19 cellular contexts compared by ENCODE assay signal in genomic region chr13:84088996-84089395, GRCh38.
A peak's percentile ranks its signal among the peaks of the same experiment; 100 is the strongest.
DNase-seq lines count a peak whose midpoint lies in the region; ATAC-seq, FAIRE-seq and TF ChIP-seq lines count a peak whose summit lies in the region.
"Had no signal": no experiment of that assay in that cellular context is flagged by ENCODE, and none has a peak within 500 bp of the region (broad histone marks: within the 10 kb centered on the region; RNA-seq: fewer than 3 reads in every experiment).

No MANE protein-coding gene starts in this region.

- POLR2A ChIA-PET in HepG2 (lab: Yijun Ruan, JAX) (no interaction called here), IMR-90 (lab: Charles Lee; ENCODE audit: unreplicated experiment) (no interaction called here)

- H3K9me1 ChIP-seq in IMR-90 (ENCODE audit: insufficient read depth, low read length), result no peaks in the 10 kb centered on the region

- H3K79me1 ChIP-seq in IMR-90 (ENCODE audit: low read depth in 1 of 2, low read length in 2 of 2), result no peaks in the 10 kb centered on the region

- TF ChIP-seq POLR2A in HepG2 (IDR thresholded peaks at IDR 0.05; ENCODE audit: insufficient read depth in 1 of 2, low read depth in 2 of 2, low read length in 2 of 2) (no peak), right lobe of liver (IDR thresholded peaks at IDR 0.05) (no peak), IMR-90 (IDR thresholded peaks at IDR 0.05; ENCODE audit: low read depth, low read length) (no peak), thyroid gland (IDR thresholded peaks at IDR 0.05) (no peak)

- no peak overlapping the region for H3K18ac ChIP-seq in IMR-90 (ENCODE audit: low read depth, low read length)

- TF ChIP-seq CTCF in HepG2 (CRISPR knock-in tag; IDR thresholded peaks at IDR 0.05) (no peak), right lobe of liver (IDR thresholded peaks at IDR 0.05) (no peak), IMR-90 (conservative IDR thresholded peaks at IDR 0.05; ENCODE audit: low read depth, low read length) (no peak), thyroid gland (IDR thresholded peaks at IDR 0.05) (no peak)

- H4K5ac ChIP-seq in IMR-90 (ENCODE audit: low read depth, low read length), result no peak overlapping the region

- no peak for FAIRE-seq in HepG2 (lab: Jason Lieb, UNC)
- FAIRE-seq: A549, GM12891, GM18507 had no signal

- no peaks in the 10 kb centered on the region for H3K79me2 ChIP-seq in HepG2 (ENCODE audit: insufficient read depth, low read length)

- H2BK120ac ChIP-seq in IMR-90 (ENCODE audit: low read depth, low read length), result no peak overlapping the region

- no peak overlapping the region for H3K14ac ChIP-seq in IMR-90 (replicated peaks; ENCODE audit: low read depth, low read length)

- H3K27ac ChIP-seq in HepG2 (ENCODE audit: extremely low read length, insufficient read depth, low read length) (no peak overlapping the region), right lobe of liver (no peak overlapping the region), IMR-90 (ENCODE audit: insufficient read depth, low read length) (no peak overlapping the region), thyroid gland (no peak overlapping the region)
- H3K27ac ChIP-seq: 22Rv1; A549; BLaER1 treated with 17β-estradiol and CSF1 and Interleukin-3, amounts not matched to agents 10 nM and 100 nM; C4-2B had no signal

- H3K36me3 ChIP-seq in HepG2 (replicated peaks in 1 of 2; ENCODE audit: control insufficient read depth in 1 of 2, insufficient read depth in 2 of 2, low read length in 2 of 2), result no peaks in the 10 kb centered on the region
- no peaks in the 10 kb centered on the region for H3K36me3 ChIP-seq in right lobe of liver
- H3K36me3 ChIP-seq in IMR-90 (ENCODE audit: control insufficient read depth, insufficient read depth, low read length), result no peaks in the 10 kb centered on the region
- H3K36me3 ChIP-seq in thyroid gland, result no peaks in the 10 kb centered on the region
- H3K36me3 ChIP-seq: BLaER1 treated with 17β-estradiol and CSF1 and Interleukin-3, amounts not matched to agents 10 nM and 100 nM had no signal

- H3K9me3 ChIP-seq in HepG2 (ENCODE audit: low read length) (no peaks in the 10 kb centered on the region), right lobe of liver (no peaks in the 10 kb centered on the region), IMR-90 (ENCODE audit: control insufficient read depth, insufficient read depth, low read length) (0 out of 2 replicates have a peak, but pooled peaks cover 3% of the 10 kb centered on the region), thyroid gland (no peaks in the 10 kb centered on the region)
- H3K9me3 ChIP-seq: A549, Caco-2 had no signal

- H3K4me2 ChIP-seq in HepG2 (ENCODE audit: low read depth, low read length) (no peak overlapping the region), IMR-90 (ENCODE audit: low read depth, low read length) (no peak overlapping the region)
- H3K4me2 ChIP-seq: A549; BLaER1 treated with 17β-estradiol and CSF1 and Interleukin-3, amounts not matched to agents 10 nM and 100 nM had no signal

- WGBS in HepG2 (ENCODE audit: low lambda C conversion rate), result 7% methylated on average over 1 of the region's 1 CpG
- 21% methylated on average over 1 of the region's 1 CpG for WGBS in right lobe of liver (ENCODE audit: insufficient coverage, low coverage, low lambda C conversion rate, missing lambda C conversion rate)
- WGBS in IMR-90 (ENCODE audit: extremely low coverage in 2 of 2, insufficient read length in 1 of 2), 2 experiments, result no CpG with 5 or more reads among the region's 1 CpG
- 81 to 84% methylated on average over 1 of the region's 1 CpG for WGBS in thyroid gland, 2 donors

- in situ Hi-C loops in HepG2 (cut with HindIII; ENCODE audit: extremely low pct_ligation_motif_present, low pct_unique_long_range_greater_than_20kb), result no loop called here
- in situ Hi-C loops in IMR-90 (cut with MboI; ENCODE audit: low sequenced_read_pairs), result no loop called here

- no peak overlapping the region for H2AK9ac ChIP-seq in IMR-90 (replicated peaks; ENCODE audit: low read depth, low read length, poor library complexity)

- no peak overlapping the region for H3K9ac ChIP-seq in HepG2 (ENCODE audit: insufficient read depth, low read depth, low read length)
- no peak overlapping the region for H3K9ac ChIP-seq in IMR-90 (ENCODE audit: low read depth, low read length)
- H3K9ac ChIP-seq: BLaER1 treated with 17β-estradiol and CSF1 and Interleukin-3, amounts not matched to agents 10 nM and 100 nM had no signal

- TF ChIP-seq EP300 in HepG2 (IDR thresholded peaks at IDR 0.05; ENCODE audit: low read depth in 2 of 2, low read length in 2 of 2), result no peak
- no peak for TF ChIP-seq EP300 in HepG2 (CRISPR knock-in tag; IDR thresholded peaks at IDR 0.05; ENCODE audit: borderline replicate concordance)

- no peaks in the 10 kb centered on the region for H4K20me1 ChIP-seq in HepG2 (ENCODE audit: insufficient read depth, low read length)
- no peaks in the 10 kb centered on the region for H4K20me1 ChIP-seq in IMR-90 (ENCODE audit: insufficient read depth, low read length)
- H4K20me1 ChIP-seq: BLaER1 treated with 17β-estradiol and CSF1 and Interleukin-3, amounts not matched to agents 10 nM and 100 nM had no signal

- BruUV-seq in HepG2 (replicated peaks; lab: Mats Ljungman, UMichigan) (no TSS peak), IMR-90 (replicated peaks; lab: Mats Ljungman, UMichigan) (no TSS peak)

- H3K23ac ChIP-seq in IMR-90 (ENCODE audit: low read depth, low read length), result no peak overlapping the region

- H4K8ac ChIP-seq in IMR-90 (ENCODE audit: low read depth in 2 of 2, low read length in 2 of 2), result no peak overlapping the region

- no peak overlapping the region for H2BK15ac ChIP-seq in IMR-90 (ENCODE audit: low read depth, low read length)

- DNase-seq in HepG2 (ENCODE audit: low spot score), result no peak
- no peak for DNase-seq in right lobe of liver
- DNase-seq in IMR-90, result no peak
- DNase-seq in thyroid gland, result no peak
- DNase-seq: AML-193; Caco-2; Calu3; CD4-positive, alpha-beta T cell; CD8-positive, alpha-beta T cell; DMS79 treated with DMSO at 0.1 percent for 48 hours; EL; GDM1 had no signal

- no peak overlapping the region for H4K91ac ChIP-seq in IMR-90 (ENCODE audit: insufficient read depth, low read depth, low read length)

- no peak overlapping the region for H3K4ac ChIP-seq in IMR-90 (ENCODE audit: low read depth, low read length)

- no peaks in the 10 kb centered on the region for H3K4me1 ChIP-seq in HepG2 (ENCODE audit: insufficient read depth, low read length)
- no peaks in the 10 kb centered on the region for H3K4me1 ChIP-seq in right lobe of liver
- no peaks in the 10 kb centered on the region for H3K4me1 ChIP-seq in IMR-90 (ENCODE audit: control insufficient read depth, insufficient read depth, low read length)
- no peaks in the 10 kb centered on the region for H3K4me1 ChIP-seq in thyroid gland
- H3K4me1 ChIP-seq: A549; BLaER1 treated with 17β-estradiol and CSF1 and Interleukin-3, amounts not matched to agents 10 nM and 100 nM; Caco-2 had no signal

- H3K4me3 ChIP-seq in HepG2 (replicated peaks in 1 of 3; ENCODE audit: insufficient read depth in 1 of 3, low read depth in 2 of 3, low read length in 3 of 3) (no peak overlapping the region), right lobe of liver (no peak overlapping the region), IMR-90 (ENCODE audit: insufficient read depth, low read depth, low read length) (no peak overlapping the region), thyroid gland (replicated peaks in 1 of 3) (no peak overlapping the region)
- H3K4me3 ChIP-seq: A549; BLaER1 treated with 17β-estradiol and CSF1 and Interleukin-3, amounts not matched to agents 10 nM and 100 nM had no signal

- no peak overlapping the region for H2AFZ ChIP-seq in HepG2 (ENCODE audit: low read length)
- no peak overlapping the region for H2AFZ ChIP-seq in IMR-90 (replicated peaks; ENCODE audit: low read length, poor library complexity)

- intact Hi-C loops in HepG2 (cut with micrococcal nuclease; ENCODE audit: unreplicated experiment) (no loop called here), right lobe of liver (cut with DNase I) (no loop called here), IMR-90 (cut with micrococcal nuclease) (no loop called here), thyroid gland (cut with DNase I) (no loop called here)

- dilution Hi-C loops in IMR-90 (cut with HindIII; ENCODE audit: low sequenced_read_pairs, unreplicated experiment), result no loop called here

- H3K27me3 ChIP-seq in HepG2 (ENCODE audit: control insufficient read depth in 1 of 2, insufficient read depth in 2 of 2, low read length in 2 of 2) (no peaks in the 10 kb centered on the region), right lobe of liver (no peaks in the 10 kb centered on the region), IMR-90 (ENCODE audit: control insufficient read depth, insufficient read depth, low read length) (no peaks in the 10 kb centered on the region), thyroid gland (no peaks in the 10 kb centered on the region)
- H3K27me3 ChIP-seq: BLaER1 treated with 17β-estradiol and CSF1 and Interleukin-3, amounts not matched to agents 10 nM and 100 nM had no signal

- no peak overlapping the region for H2AK5ac ChIP-seq in IMR-90 (ENCODE audit: low read depth, low read length)

- ATAC-seq in HepG2 (no peak), right lobe of liver (no peak), IMR-90 (ENCODE audit: low read depth) (no peak), GM18502 (IDR thresholded peaks at IDR 0.05; ENCODE audit: poor library complexity, unreplicated experiment) (no peak)
- ATAC-seq: A549; CD8-positive, alpha-beta T cell had no signal

- CTCF ChIA-PET in HepG2 (lab: Yijun Ruan, JAX; ENCODE audit: low intra/inter-chr PET ratio, low total read pairs), result no interaction called here
- CTCF ChIA-PET in IMR-90 (lab: Yijun Ruan, JAX), result no interaction called here

- no peak overlapping the region for H3K56ac ChIP-seq in IMR-90 (ENCODE audit: extremely low read depth, insufficient read depth, low read length)

- H2BK20ac ChIP-seq in IMR-90 (ENCODE audit: low read depth, low read length), result no peak overlapping the region

- TF ChIP-seq RAD21 in HepG2 (CRISPR knock-in tag; IDR thresholded peaks at IDR 0.05) (no peak), IMR-90 (IDR thresholded peaks at IDR 0.05; ENCODE audit: low read length) (no peak)

- H2BK5ac ChIP-seq in IMR-90 (ENCODE audit: low read depth, low read length, poor library complexity, severe bottlenecking), result no peak overlapping the region

TF ChIP-seq in HepG2, 621 proteins besides CTCF, POLR2A, EP300 and RAD21 (continues in another document):
- peak; percentile 25; the same call in 1 of the 2 replicates for TF ChIP-seq MAFF (IDR thresholded peaks at IDR 0.05; ENCODE audit: low read depth, low read length)
- TF ChIP-seq MAFK (conservative IDR thresholded peaks at IDR 0.05 in 1 of 2, IDR thresholded peaks at IDR 0.05 in 1 of 2; ENCODE audit: low read length in 2 of 2), result peak in 1 of 2 experiments; percentile 63; a peak in 2 of 4 replicates

TF ChIP-seq in IMR-90, 13 proteins besides CTCF, POLR2A, EP300 and RAD21 (continues in another document):
- no peak for TF ChIP-seq BHLHE40 (IDR thresholded peaks at IDR 0.05; ENCODE audit: low read depth, low read length)
- peak; percentile 52 for TF ChIP-seq MAFK (IDR thresholded peaks at IDR 0.05; ENCODE audit: low read depth, low read length)
